16 cellular contexts compared by ENCODE assay signal in genomic region chr5:43649256-43649655, GRCh38. TPM values are rescaled to one million over a fixed set of nuclear protein-coding genes. Genes with fewer than 3 reads are reported as not detected.
DNase-seq lines count a peak whose midpoint lies in the region; ATAC-seq and TF ChIP-seq lines count a peak whose summit lies in the region.
"Had no signal": no experiment of that assay in that cellular context is flagged by ENCODE, and none has a peak within 500 bp of the region (broad histone marks: within the 10 kb centered on the region; RNA-seq: fewer than 3 reads in every experiment).

No MANE protein-coding gene starts in this region.

- no peak overlapping the region for H3K27ac ChIP-seq in lower lobe of right lung

- H3K4me1 ChIP-seq in lower lobe of right lung = no peaks in the 10 kb centered on the region

- peak; percentile 81 for DNase-seq in EH (ENCODE audit: low read depth)
- DNase-seq in amniotic epithelial cell (ENCODE audit: low read depth) = peak; percentile 80
- no peak for DNase-seq in Right ventricle myocardium superior
- no peak for DNase-seq in sciatic nerve (ENCODE audit: low spot score)
- no peak for DNase-seq in NCI-H2171 treated with DMSO at 0.1 percent for 48 hours (lab: John Stamatoyannopoulos, UW)
- DNase-seq in lower lobe of right lung = no peak
- DNase-seq in NCI-H2227 (lab: John Stamatoyannopoulos, UW; ENCODE audit: unreplicated experiment) = no peak
- no peak for DNase-seq in activated naive CD4-positive, alpha-beta T cell treated with anti-CD3 and anti-CD28 coated beads, Interleukin-2, amount 50 U/mL, for 16 hours
- DNase-seq: activated CD8-positive, alpha-beta memory T cell treated with anti-CD3 and anti-CD28 coated beads, Interleukin-2, amount 10 ng/mL, durations not matched to agents 7 days and 5 days; activated naive CD4-positive, alpha-beta T cell treated with anti-CD3 and anti-CD28 coated beads for 36 hours; DMS153; hypothalamus; natural killer cell; stimulated activated naive CD8-positive, alpha-beta T cell treated with anti-CD3 and anti-CD28 coated beads, Interleukin-15, Interleukin-2, amounts not matched to agents 100 U/mL and 50 U/mL, for 24 hours had no signal

- no peaks in the 10 kb centered on the region for H3K27me3 ChIP-seq in lower lobe of right lung (ENCODE audit: low read depth)

- no peaks in the 10 kb centered on the region for H3K9me3 ChIP-seq in lower lobe of right lung

- intact Hi-C loops in Right ventricle myocardium superior (cut with DNase I) = no loop called here
- intact Hi-C loops in sciatic nerve (cut with DNase I) = no loop called here
- intact Hi-C loops in lower lobe of right lung (cut with DNase I) = no loop called here

- H3K4me3 ChIP-seq in lower lobe of right lung = no peak overlapping the region

- H3K36me3 ChIP-seq in lower lobe of right lung = peaks cover 95% of the 10 kb centered on the region

- ATAC-seq in Right ventricle myocardium superior (ENCODE audit: poor library complexity) = peak; percentile 23
- ATAC-seq in sciatic nerve = peak; percentile 52
- ATAC-seq in lower lobe of right lung = no peak
- ATAC-seq: activated CD8-positive, alpha-beta memory T cell treated with anti-CD3 and anti-CD28 coated beads, Interleukin-2, amount 10 ng/mL, durations not matched to agents 7 days and 5 days; natural killer cell; Panc1; stimulated activated naive CD8-positive, alpha-beta T cell treated with anti-CD3 and anti-CD28 coated beads, Interleukin-15, Interleukin-2, amounts not matched to agents 100 U/mL and 50 U/mL, for 24 hours; WTC11 had no signal

- no peak for TF ChIP-seq CTCF in lower lobe of right lung (IDR thresholded peaks at IDR 0.05)

RNA-seq across cellular contexts. Expression of gene NNT, which starts 46.3 kb away (rescaled TPM):
- total RNA-seq in Right ventricle myocardium superior = 573 TPM
- 38.1 TPM for total RNA-seq in sciatic nerve
- 70.9 TPM for total RNA-seq in lower lobe of right lung

Comparison
In these comparisons a context has a peak if more than half of its experiments do, and no peak if none do; other contexts are left out.
1. DNase-seq: peak in EH (single experiment) and amniotic epithelial cell (single experiment); none in Right ventricle myocardium superior (single experiment), sciatic nerve (single experiment), NCI-H2171 treated with DMSO at 0.1 percent for 48 hours (single experiment), lower lobe of right lung (single experiment), NCI-H2227 (single experiment) and activated naive CD4-positive, alpha-beta T cell treated with anti-CD3 and anti-CD28 coated beads, Interleukin-2, amount 50 U/mL, for 16 hours (single experiment).
2. ATAC-seq: peak in Right ventricle myocardium superior (single experiment) and sciatic nerve (single experiment); none in lower lobe of right lung (0 of 2).